15 cellular contexts compared by ENCODE assay signal in genomic region chr17:48647964-48648245, GRCh38. TPM values are rescaled to one million over a fixed set of nuclear protein-coding genes. Genes with fewer than 3 reads are reported as not detected.
DNase-seq lines count a peak whose midpoint lies in the region; ATAC-seq and TF ChIP-seq lines count a peak whose summit lies in the region.
"Had no signal": no experiment of that assay in that cellular context is flagged by ENCODE, and none has a peak within 500 bp of the region (broad histone marks: within the 10 kb centered on the region; RNA-seq: fewer than 3 reads in every experiment).

No MANE protein-coding gene starts in this region.

- H3K27ac ChIP-seq in HCT116 (ENCODE audit: low read depth, low read length) (peak overlapping the region; percentile 99), muscle layer of duodenum (ENCODE audit: low read length) (no peak overlapping the region)
- H3K27ac ChIP-seq: skin epidermis, VCaP had no signal

- TF ChIP-seq CTCF in AG10803 (conservative IDR thresholded peaks at IDR 0.05; ENCODE audit: low read length) (no peak), HCT116 (IDR thresholded peaks at IDR 0.05 in 2 of 3, conservative IDR thresholded peaks at IDR 0.05 in 1 of 3; ENCODE audit: borderline replicate concordance in 1 of 3, insufficient read depth in 1 of 3, low read depth in 2 of 3, low read length in 2 of 3) (no peak)

- H3K4me3 Mint-ChIP-seq in activated T-helper 2 cell treated with anti-CD3 and anti-CD28 coated beads, Interferon-gamma antibody, Interleukin-2, Interleukin-4, amounts not matched to agents 10 μg/mL and 5 μg/mL and 100 μg/mL, durations not matched to agents 14 hours and 24 hours and 36 hours (ENCODE audit: low read depth), result peak overlapping the region; percentile 26

- TF ChIP-seq RAD21 in HCT116 (IDR thresholded peaks at IDR 0.05; ENCODE audit: low read depth), result no peak

- ATAC-seq in HCT116, result peak; percentile 2; the same call in 1 of the 2 replicates
- no peak for ATAC-seq in GM18520 (IDR thresholded peaks at IDR 0.05; ENCODE audit: unreplicated experiment)
- no peak for ATAC-seq in GM21367 (IDR thresholded peaks at IDR 0.05; ENCODE audit: unreplicated experiment)

- no peaks in the 10 kb centered on the region for H3K27me3 ChIP-seq in HCT116 (ENCODE audit: insufficient read depth, low read length)
- peaks cover 52% of the 10 kb centered on the region for H3K27me3 ChIP-seq in muscle layer of duodenum (ENCODE audit: low read depth, low read length)

- H3K79me2 ChIP-seq in HCT116 (ENCODE audit: insufficient read depth, low read length), result peaks cover 41% of the 10 kb centered on the region

- H3K9me2 ChIP-seq in HCT116 (ENCODE audit: insufficient read depth), result no peaks in the 10 kb centered on the region

- DNase-seq in AG10803 (ENCODE audit: low read depth) (no peak), HCT116 (ENCODE audit: low read depth, low spot score) (no peak), CD1c-positive myeloid dendritic cell (ENCODE audit: extremely low spot score) (no peak), GM19240 (ENCODE audit: insufficient read length, low spot score) (no peak)
- DNase-seq in activated T-helper 2 cell treated with anti-CD3 and anti-CD28 coated beads, Interferon-gamma antibody, Interleukin-2, Interleukin-4, amounts not matched to agents 10 μg/mL and 5 μg/mL and 100 μg/mL, durations not matched to agents 14 hours and 24 hours and 36 hours (ENCODE audit: low spot score), result no peak
- DNase-seq: activated effector memory CD4-positive, alpha-beta T cell treated with Interleukin-2 at 50 U/mL for 16 hours; cerebellar nuclear complex; GOT3; KG1 had no signal

- H3K4me1 Mint-ChIP-seq in activated T-helper 2 cell treated with anti-CD3 and anti-CD28 coated beads, Interferon-gamma antibody, Interleukin-2, Interleukin-4, amounts not matched to agents 10 μg/mL and 5 μg/mL and 100 μg/mL, durations not matched to agents 14 hours and 24 hours and 36 hours (ENCODE audit: low read depth), result peaks cover 19% of the 10 kb centered on the region

- TF ChIP-seq POLR2A in HCT116 (IDR thresholded peaks at IDR 0.05; ENCODE audit: borderline replicate concordance, extremely low read depth, insufficient read depth, insufficient read length), result no peak

- POLR2A ChIA-PET in HCT116 (lab: Charles Lee), result interaction anchor here (1.6 kb wide), 1 partner anchor 23 kb away, joined by 4 read pairs; no protein-coding TSS in a partner anchor

- no peak overlapping the region for H2AFZ ChIP-seq in HCT116 (ENCODE audit: low read depth, low read length, poor library complexity, severe bottlenecking)

- no peaks in the 10 kb centered on the region for H4K20me1 ChIP-seq in HCT116 (ENCODE audit: insufficient read depth)

- no TSS peak for BruUV-seq in HCT116 (replicated peaks; lab: Mats Ljungman, UMichigan)

- H3K36me3 ChIP-seq in HCT116 (ENCODE audit: control insufficient read depth in 1 of 2, insufficient read depth in 2 of 2, low read length in 2 of 2) (peaks cover 0 to 10% of the 10 kb centered on the region in 2 experiments; a peak in 1 of 4 replicates), muscle layer of duodenum (ENCODE audit: control insufficient read depth in 1 of 2, insufficient read depth in 2 of 2, low read length in 2 of 2) (no peaks in the 10 kb centered on the region)

- CTCF ChIA-PET in HCT116 (lab: Charles Lee), result interaction anchor here (1.9 kb wide), 1 partner anchor 24 kb away, joined by 4 read pairs; no protein-coding TSS in a partner anchor

- intact Hi-C loops in HCT116 (cut with micrococcal nuclease), result no loop called here
- intact Hi-C loops in activated T-helper 2 cell treated with anti-CD3 and anti-CD28 coated beads, Interferon-gamma antibody, Interleukin-2, Interleukin-4, amounts not matched to agents 10 μg/mL and 5 μg/mL and 100 μg/mL, durations not matched to agents 14 hours and 24 hours and 36 hours (cut with micrococcal nuclease), result loop anchor here (5.0 kb wide), 1 partner anchor 36 kb away; the partner anchor contains the start of gene HOXB7

- H3K36me3 Mint-ChIP-seq in activated T-helper 2 cell treated with anti-CD3 and anti-CD28 coated beads, Interferon-gamma antibody, Interleukin-2, Interleukin-4, amounts not matched to agents 10 μg/mL and 5 μg/mL and 100 μg/mL, durations not matched to agents 14 hours and 24 hours and 36 hours (ENCODE audit: low read depth), result no peaks in the 10 kb centered on the region

- H3K9me3 ChIP-seq in HCT116 (ENCODE audit: control insufficient read depth in 1 of 2, insufficient read depth in 1 of 2, low read depth in 1 of 2, low read length in 2 of 2) (no peaks in the 10 kb centered on the region), muscle layer of duodenum (ENCODE audit: control insufficient read depth in 1 of 2, low read length in 2 of 2) (peaks cover 0 to 3% of the 10 kb centered on the region in 2 donors)

- RAD21 ChIA-PET in HCT116 (lab: Charles Lee; ENCODE audit: low non-redundant PET in 1 of 2, low total read pairs in 2 of 2, uncharacterized antibody in 2 of 2, unreplicated experiment in 2 of 2), result no interaction called here

- no peaks in the 10 kb centered on the region for H3K9me3 Mint-ChIP-seq in activated T-helper 2 cell treated with anti-CD3 and anti-CD28 coated beads, Interferon-gamma antibody, Interleukin-2, Interleukin-4, amounts not matched to agents 10 μg/mL and 5 μg/mL and 100 μg/mL, durations not matched to agents 14 hours and 24 hours and 36 hours

- H3K4me2 ChIP-seq in HCT116 (ENCODE audit: low read length), result peak overlapping the region; percentile 90

- peak overlapping the region; percentile 67 for H3K4me3 ChIP-seq in AG10803 (ENCODE audit: low read length)
- peak overlapping the region; percentile 96 for H3K4me3 ChIP-seq in HCT116 (replicated peaks in 1 of 2; ENCODE audit: low read depth in 1 of 2, low read length in 2 of 2)
- H3K4me3 ChIP-seq in muscle layer of duodenum (ENCODE audit: low read depth in 1 of 2, low read length in 2 of 2), result peak overlapping the region; percentile 53 to 73

- H3K4me1 ChIP-seq in HCT116 (ENCODE audit: control insufficient read depth in 1 of 2, insufficient read depth in 2 of 2, low read length in 2 of 2), result peaks cover 9 to 29% of the 10 kb centered on the region in 2 experiments; a peak in 3 of 4 replicates
- H3K4me1 ChIP-seq in muscle layer of duodenum (ENCODE audit: control insufficient read depth in 1 of 2, insufficient read depth in 2 of 2, low read length in 2 of 2), result peaks cover 0 to 20% of the 10 kb centered on the region in 2 donors

- H3K9ac ChIP-seq in HCT116 (ENCODE audit: low read length), result peak overlapping the region; percentile 94

- H3K27ac Mint-ChIP-seq in activated T-helper 2 cell treated with anti-CD3 and anti-CD28 coated beads, Interferon-gamma antibody, Interleukin-2, Interleukin-4, amounts not matched to agents 10 μg/mL and 5 μg/mL and 100 μg/mL, durations not matched to agents 14 hours and 24 hours and 36 hours, result no peak overlapping the region
- H3K27ac Mint-ChIP-seq: CD14-positive monocyte had no signal

- H3K27me3 Mint-ChIP-seq in activated T-helper 2 cell treated with anti-CD3 and anti-CD28 coated beads, Interferon-gamma antibody, Interleukin-2, Interleukin-4, amounts not matched to agents 10 μg/mL and 5 μg/mL and 100 μg/mL, durations not matched to agents 14 hours and 24 hours and 36 hours (ENCODE audit: low read depth), result peaks cover 69% of the 10 kb centered on the region

TF ChIP-seq in HCT116, 20 proteins besides CTCF, POLR2A, EP300 and RAD21 (continues in another document):
- TF ChIP-seq ZBTB33 (IDR thresholded peaks at IDR 0.05; ENCODE audit: extremely low read depth, insufficient replicate concordance, low read length), result no peak
- TF ChIP-seq YY1 (IDR thresholded peaks at IDR 0.05; ENCODE audit: extremely low read depth, insufficient replicate concordance, low read depth, low read length), result no peak
- TF ChIP-seq ELF1 (IDR thresholded peaks at IDR 0.05; ENCODE audit: borderline replicate concordance, low read depth), result no peak
- no peak for TF ChIP-seq SRF (IDR thresholded peaks at IDR 0.05; ENCODE audit: low read depth)
- no peak for TF ChIP-seq SP1 (IDR thresholded peaks at IDR 0.05; ENCODE audit: low read depth)

RNA-seq across cellular contexts. Expression of gene HOXB9, which starts 21.7 kb away (rescaled TPM):
- total RNA-seq in HCT116 (2021; ENCODE audit: unreplicated experiment), result 40.1 TPM
- 30.3 and 41.0 TPM in 2 replicates for polyA plus RNA-seq in HCT116 (2012)
- 0.16 TPM in 2 replicates for total RNA-seq in activated T-helper 2 cell treated with anti-CD3 and anti-CD28 coated beads, Interferon-gamma antibody, Interleukin-2, Interleukin-4, amounts not matched to agents 10 μg/mL and 5 μg/mL and 100 μg/mL, durations not matched to agents 14 hours and 24 hours and 36 hours
- polyA plus RNA-seq: CD14-positive monocyte had no signal

RNA-seq across cellular contexts. Expression of gene HOXB8, which starts 32.8 kb away (rescaled TPM):
- 44.7 TPM for total RNA-seq in HCT116 (2021; ENCODE audit: unreplicated experiment)
- polyA plus RNA-seq in HCT116 (2012), result 15.4 and 23.9 TPM in 2 replicates
- total RNA-seq in activated T-helper 2 cell treated with anti-CD3 and anti-CD28 coated beads, Interferon-gamma antibody, Interleukin-2, Interleukin-4, amounts not matched to agents 10 μg/mL and 5 μg/mL and 100 μg/mL, durations not matched to agents 14 hours and 24 hours and 36 hours, result not detected in 2 replicates
- polyA plus RNA-seq: CD14-positive monocyte had no signal

RNA-seq across cellular contexts. Expression of gene HOXB7, which starts 37.1 kb away (rescaled TPM):
- 33.6 TPM for total RNA-seq in HCT116 (2021; ENCODE audit: unreplicated experiment)
- polyA plus RNA-seq in HCT116 (2012), result 16.8 and 23.4 TPM in 2 replicates
- total RNA-seq in activated T-helper 2 cell treated with anti-CD3 and anti-CD28 coated beads, Interferon-gamma antibody, Interleukin-2, Interleukin-4, amounts not matched to agents 10 μg/mL and 5 μg/mL and 100 μg/mL, durations not matched to agents 14 hours and 24 hours and 36 hours, result 0.39 and 0.64 TPM in 2 replicates
- polyA plus RNA-seq: CD14-positive monocyte had no signal

RNA-seq across cellular contexts. Expression of gene HOXB6, which starts 43.1 kb away (rescaled TPM):
- total RNA-seq in HCT116 (2021; ENCODE audit: unreplicated experiment), result 64.8 TPM
- polyA plus RNA-seq in HCT116 (2012), result 17.5 and 28.9 TPM in 2 replicates
- total RNA-seq in activated T-helper 2 cell treated with anti-CD3 and anti-CD28 coated beads, Interferon-gamma antibody, Interleukin-2, Interleukin-4, amounts not matched to agents 10 μg/mL and 5 μg/mL and 100 μg/mL, durations not matched to agents 14 hours and 24 hours and 36 hours, result 0.52 and 0.62 TPM in 2 replicates
- polyA plus RNA-seq: CD14-positive monocyte had no signal

RNA-seq across cellular contexts. Expression of gene HOXB5, which starts 54.3 kb away (rescaled TPM):
- total RNA-seq in HCT116 (2021; ENCODE audit: unreplicated experiment), result 19.8 TPM
- polyA plus RNA-seq in HCT116 (2012), result 6.5 and 12.0 TPM in 2 replicates
- not detected in 2 replicates for total RNA-seq in activated T-helper 2 cell treated with anti-CD3 and anti-CD28 coated beads, Interferon-gamma antibody, Interleukin-2, Interleukin-4, amounts not matched to agents 10 μg/mL and 5 μg/mL and 100 μg/mL, durations not matched to agents 14 hours and 24 hours and 36 hours
- polyA plus RNA-seq: CD14-positive monocyte had no signal

Comparison
In these comparisons a context has a peak if more than half of its experiments do, and no peak if none do; other contexts are left out.
1. RNA of gene HOXB9, which starts 21.7 kb away (total RNA-seq): 40.1 TPM in HCT116 (single experiment); 0.16 TPM in activated T-helper 2 cell treated with anti-CD3 and anti-CD28 coated beads, Interferon-gamma antibody, Interleukin-2, Interleukin-4, amounts not matched to agents 10 μg/mL and 5 μg/mL and 100 μg/mL, durations not matched to agents 14 hours and 24 hours and 36 hours; every median in the first group is over 10 times any median in the second.
2. RNA of gene HOXB8, which starts 32.8 kb away (total RNA-seq): 44.7 TPM in HCT116 (single experiment); not detected in activated T-helper 2 cell treated with anti-CD3 and anti-CD28 coated beads, Interferon-gamma antibody, Interleukin-2, Interleukin-4, amounts not matched to agents 10 μg/mL and 5 μg/mL and 100 μg/mL, durations not matched to agents 14 hours and 24 hours and 36 hours; every median in the first group is over 10 times any median in the second.
3. RNA of gene HOXB7, which starts 37.1 kb away (total RNA-seq): 33.6 TPM in HCT116 (single experiment); 0.39 to 0.64 TPM in activated T-helper 2 cell treated with anti-CD3 and anti-CD28 coated beads, Interferon-gamma antibody, Interleukin-2, Interleukin-4, amounts not matched to agents 10 μg/mL and 5 μg/mL and 100 μg/mL, durations not matched to agents 14 hours and 24 hours and 36 hours; every median in the first group is over 10 times any median in the second.
4. Peak in every context shown above with its lines, with median percentiles within 50 percentile points of each other: H3K4me3 ChIP-seq.